ENCODE assay signal across 1 cellular context in the genomic region with DNA sequence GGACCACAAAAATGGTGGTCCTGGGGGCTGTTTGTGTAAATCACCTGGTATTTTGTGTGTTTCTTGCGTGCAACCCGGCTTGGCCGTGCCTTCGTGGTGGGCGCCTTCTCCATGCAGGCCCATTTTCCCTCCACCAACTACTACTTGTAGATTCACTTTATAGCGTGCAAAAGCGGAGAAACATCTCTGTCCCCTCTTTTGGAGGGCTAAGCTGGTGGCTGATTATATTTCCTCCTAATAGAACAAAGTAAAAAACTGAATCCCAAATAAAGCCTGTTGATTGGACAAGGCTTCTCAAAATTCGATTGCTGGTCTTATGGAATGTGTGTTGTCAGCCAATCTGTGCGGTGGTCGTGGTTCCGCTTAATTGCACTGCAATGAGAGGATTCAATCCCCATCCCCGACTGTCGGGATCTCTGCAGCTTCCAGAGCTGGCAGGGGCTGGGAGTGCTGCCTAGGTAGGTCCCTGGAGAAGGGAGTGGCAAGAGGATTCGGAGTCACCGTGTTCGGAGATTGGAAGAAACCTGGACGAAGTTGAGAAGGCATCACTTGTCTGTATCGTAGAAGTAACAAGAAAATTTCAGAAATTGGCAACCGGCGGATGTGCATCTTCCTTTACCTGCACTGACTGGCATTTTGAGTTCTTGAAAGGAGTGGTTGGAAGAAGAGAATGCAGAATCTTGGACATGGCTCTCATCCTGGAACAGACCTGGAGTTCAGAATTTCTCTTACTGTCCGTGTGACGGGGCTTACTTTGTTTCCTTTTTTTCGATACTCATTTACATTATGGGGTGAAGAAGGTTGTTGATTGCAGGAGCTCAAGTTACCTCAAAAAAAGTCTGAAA.
TF ChIP-seq lines count a peak whose summit lies in the region.

No MANE protein-coding gene starts in this region.

TF ChIP-seq in GM23338, 12 proteins besides CTCF, POLR2A, EP300 and RAD21 (continued from another document):
- TF ChIP-seq, protein P1, sequence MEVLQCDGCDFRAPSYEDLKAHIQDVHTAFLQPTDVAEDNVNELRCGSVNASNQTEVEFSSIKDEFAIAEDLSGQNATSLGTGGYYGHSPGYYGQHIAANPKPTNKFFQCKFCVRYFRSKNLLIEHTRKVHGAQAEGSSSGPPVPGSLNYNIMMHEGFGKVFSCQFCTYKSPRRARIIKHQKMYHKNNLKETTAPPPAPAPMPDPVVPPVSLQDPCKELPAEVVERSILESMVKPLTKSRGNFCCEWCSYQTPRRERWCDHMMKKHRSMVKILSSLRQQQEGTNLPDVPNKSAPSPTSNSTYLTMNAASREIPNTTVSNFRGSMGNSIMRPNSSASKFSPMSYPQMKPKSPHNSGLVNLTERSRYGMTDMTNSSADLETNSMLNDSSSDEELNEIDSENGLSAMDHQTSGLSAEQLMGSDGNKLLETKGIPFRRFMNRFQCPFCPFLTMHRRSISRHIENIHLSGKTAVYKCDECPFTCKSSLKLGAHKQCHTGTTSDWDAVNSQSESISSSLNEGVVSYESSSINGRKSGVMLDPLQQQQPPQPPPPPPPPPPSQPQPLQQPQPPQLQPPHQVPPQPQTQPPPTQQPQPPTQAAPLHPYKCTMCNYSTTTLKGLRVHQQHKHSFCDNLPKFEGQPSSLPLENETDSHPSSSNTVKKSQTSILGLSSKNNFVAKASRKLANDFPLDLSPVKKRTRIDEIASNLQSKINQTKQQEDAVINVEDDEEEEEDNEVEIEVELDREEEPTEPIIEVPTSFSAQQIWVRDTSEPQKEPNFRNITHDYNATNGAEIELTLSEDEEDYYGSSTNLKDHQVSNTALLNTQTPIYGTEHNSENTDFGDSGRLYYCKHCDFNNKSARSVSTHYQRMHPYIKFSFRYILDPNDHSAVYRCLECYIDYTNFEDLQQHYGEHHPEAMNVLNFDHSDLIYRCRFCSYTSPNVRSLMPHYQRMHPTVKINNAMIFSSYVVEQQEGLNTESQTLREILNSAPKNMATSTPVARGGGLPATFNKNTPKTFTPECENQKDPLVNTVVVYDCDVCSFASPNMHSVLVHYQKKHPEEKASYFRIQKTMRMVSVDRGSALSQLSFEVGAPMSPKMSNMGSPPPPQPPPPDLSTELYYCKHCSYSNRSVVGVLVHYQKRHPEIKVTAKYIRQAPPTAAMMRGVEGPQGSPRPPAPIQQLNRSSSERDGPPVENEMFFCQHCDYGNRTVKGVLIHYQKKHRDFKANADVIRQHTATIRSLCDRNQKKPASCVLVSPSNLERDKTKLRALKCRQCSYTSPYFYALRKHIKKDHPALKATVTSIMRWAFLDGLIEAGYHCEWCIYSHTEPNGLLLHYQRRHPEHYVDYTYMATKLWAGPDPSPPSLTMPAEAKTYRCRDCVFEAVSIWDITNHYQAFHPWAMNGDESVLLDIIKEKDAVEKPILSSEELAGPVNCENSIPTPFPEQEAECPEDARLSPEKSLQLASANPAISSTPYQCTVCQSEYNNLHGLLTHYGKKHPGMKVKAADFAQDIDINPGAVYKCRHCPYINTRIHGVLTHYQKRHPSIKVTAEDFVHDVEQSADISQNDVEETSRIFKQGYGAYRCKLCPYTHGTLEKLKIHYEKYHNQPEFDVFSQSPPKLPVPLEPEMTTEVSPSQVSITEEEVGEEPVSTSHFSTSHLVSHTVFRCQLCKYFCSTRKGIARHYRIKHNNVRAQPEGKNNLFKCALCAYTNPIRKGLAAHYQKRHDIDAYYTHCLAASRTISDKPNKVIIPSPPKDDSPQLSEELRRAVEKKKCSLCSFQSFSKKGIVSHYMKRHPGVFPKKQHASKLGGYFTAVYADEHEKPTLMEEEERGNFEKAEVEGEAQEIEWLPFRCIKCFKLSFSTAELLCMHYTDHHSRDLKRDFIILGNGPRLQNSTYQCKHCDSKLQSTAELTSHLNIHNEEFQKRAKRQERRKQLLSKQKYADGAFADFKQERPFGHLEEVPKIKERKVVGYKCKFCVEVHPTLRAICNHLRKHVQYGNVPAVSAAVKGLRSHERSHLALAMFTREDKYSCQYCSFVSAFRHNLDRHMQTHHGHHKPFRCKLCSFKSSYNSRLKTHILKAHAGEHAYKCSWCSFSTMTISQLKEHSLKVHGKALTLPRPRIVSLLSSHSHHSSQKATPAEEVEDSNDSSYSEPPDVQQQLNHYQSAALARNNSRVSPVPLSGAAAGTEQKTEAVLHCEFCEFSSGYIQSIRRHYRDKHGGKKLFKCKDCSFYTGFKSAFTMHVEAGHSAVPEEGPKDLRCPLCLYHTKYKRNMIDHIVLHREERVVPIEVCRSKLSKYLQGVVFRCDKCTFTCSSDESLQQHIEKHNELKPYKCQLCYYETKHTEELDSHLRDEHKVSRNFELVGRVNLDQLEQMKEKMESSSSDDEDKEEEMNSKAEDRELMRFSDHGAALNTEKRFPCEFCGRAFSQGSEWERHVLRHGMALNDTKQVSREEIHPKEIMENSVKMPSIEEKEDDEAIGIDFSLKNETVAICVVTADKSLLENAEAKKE (CRISPR knock-in tag; IDR thresholded peaks at IDR 0.05) = no peak
- TF ChIP-seq ZNF114 (CRISPR knock-in tag; IDR thresholded peaks at IDR 0.05) = no peak
- TF ChIP-seq, protein P2, sequence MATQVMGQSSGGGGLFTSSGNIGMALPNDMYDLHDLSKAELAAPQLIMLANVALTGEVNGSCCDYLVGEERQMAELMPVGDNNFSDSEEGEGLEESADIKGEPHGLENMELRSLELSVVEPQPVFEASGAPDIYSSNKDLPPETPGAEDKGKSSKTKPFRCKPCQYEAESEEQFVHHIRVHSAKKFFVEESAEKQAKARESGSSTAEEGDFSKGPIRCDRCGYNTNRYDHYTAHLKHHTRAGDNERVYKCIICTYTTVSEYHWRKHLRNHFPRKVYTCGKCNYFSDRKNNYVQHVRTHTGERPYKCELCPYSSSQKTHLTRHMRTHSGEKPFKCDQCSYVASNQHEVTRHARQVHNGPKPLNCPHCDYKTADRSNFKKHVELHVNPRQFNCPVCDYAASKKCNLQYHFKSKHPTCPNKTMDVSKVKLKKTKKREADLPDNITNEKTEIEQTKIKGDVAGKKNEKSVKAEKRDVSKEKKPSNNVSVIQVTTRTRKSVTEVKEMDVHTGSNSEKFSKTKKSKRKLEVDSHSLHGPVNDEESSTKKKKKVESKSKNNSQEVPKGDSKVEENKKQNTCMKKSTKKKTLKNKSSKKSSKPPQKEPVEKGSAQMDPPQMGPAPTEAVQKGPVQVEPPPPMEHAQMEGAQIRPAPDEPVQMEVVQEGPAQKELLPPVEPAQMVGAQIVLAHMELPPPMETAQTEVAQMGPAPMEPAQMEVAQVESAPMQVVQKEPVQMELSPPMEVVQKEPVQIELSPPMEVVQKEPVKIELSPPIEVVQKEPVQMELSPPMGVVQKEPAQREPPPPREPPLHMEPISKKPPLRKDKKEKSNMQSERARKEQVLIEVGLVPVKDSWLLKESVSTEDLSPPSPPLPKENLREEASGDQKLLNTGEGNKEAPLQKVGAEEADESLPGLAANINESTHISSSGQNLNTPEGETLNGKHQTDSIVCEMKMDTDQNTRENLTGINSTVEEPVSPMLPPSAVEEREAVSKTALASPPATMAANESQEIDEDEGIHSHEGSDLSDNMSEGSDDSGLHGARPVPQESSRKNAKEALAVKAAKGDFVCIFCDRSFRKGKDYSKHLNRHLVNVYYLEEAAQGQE (IDR thresholded peaks at IDR 0.05; ENCODE audit: unreplicated experiment) = no peak
- TF ChIP-seq EZH2phosphoT487 (IDR thresholded peaks at IDR 0.05; ENCODE audit: unreplicated experiment) = no peak
